ENCODE assay signal across 9 cellular contexts in genomic region chr4:123555500-123556273, GRCh38.
DNase-seq lines count a peak whose midpoint lies in the region; ATAC-seq and TF ChIP-seq lines count a peak whose summit lies in the region.
"Had no signal": no experiment of that assay in that cellular context is flagged by ENCODE, and none has a peak within 500 bp of the region (broad histone marks: within the 10 kb centered on the region; RNA-seq: fewer than 3 reads in every experiment).

No MANE protein-coding gene starts in this region.

- ATAC-seq in activated naive CD8-positive, alpha-beta T cell treated with anti-CD3 and anti-CD28 coated beads, Interleukin-2, amount 50 U/mL, for 24 hours: no peak
- ATAC-seq in GM18505 (IDR thresholded peaks at IDR 0.05; ENCODE audit: unreplicated experiment): no peak

- no peaks in the 10 kb centered on the region for H3K4me1 Mint-ChIP-seq in activated CD4-positive, alpha-beta memory T cell treated with anti-CD3 and anti-CD28 coated beads, Interleukin-2, amount 10 ng/mL, durations not matched to agents 7 days and 5 days
- H3K4me1 Mint-ChIP-seq in activated naive CD8-positive, alpha-beta T cell treated with anti-CD3 and anti-CD28 coated beads, Interleukin-2, amount 50 U/mL, for 24 hours: peaks cover 13% of the 10 kb centered on the region

- H3K36me3 Mint-ChIP-seq in activated CD4-positive, alpha-beta memory T cell treated with anti-CD3 and anti-CD28 coated beads, Interleukin-2, amount 10 ng/mL, durations not matched to agents 7 days and 5 days (ENCODE audit: low read depth): no peaks in the 10 kb centered on the region
- no peaks in the 10 kb centered on the region for H3K36me3 Mint-ChIP-seq in activated naive CD8-positive, alpha-beta T cell treated with anti-CD3 and anti-CD28 coated beads, Interleukin-2, amount 50 U/mL, for 24 hours (ENCODE audit: low read depth)
- H3K36me3 Mint-ChIP-seq: activated naive CD8-positive, alpha-beta T cell had no signal

- peak overlapping the region; percentile 36 to 48 for H3K4me3 ChIP-seq in mucosa of rectum (ENCODE audit: low read length in 2 of 2)

- no peak overlapping the region for H3K4me3 Mint-ChIP-seq in activated CD4-positive, alpha-beta memory T cell treated with anti-CD3 and anti-CD28 coated beads, Interleukin-2, amount 10 ng/mL, durations not matched to agents 7 days and 5 days
- no peak overlapping the region for H3K4me3 Mint-ChIP-seq in activated naive CD8-positive, alpha-beta T cell treated with anti-CD3 and anti-CD28 coated beads, Interleukin-2, amount 50 U/mL, for 24 hours
- H3K4me3 Mint-ChIP-seq: activated naive CD8-positive, alpha-beta T cell had no signal

- peak overlapping the region in 1 of 2 donors; percentile 55 for H3K9ac ChIP-seq in mucosa of rectum (ENCODE audit: low read depth in 1 of 2, low read length in 2 of 2)

- H3K9me3 Mint-ChIP-seq in activated CD4-positive, alpha-beta memory T cell treated with anti-CD3 and anti-CD28 coated beads, Interleukin-2, amount 10 ng/mL, durations not matched to agents 7 days and 5 days: no peaks in the 10 kb centered on the region
- no peaks in the 10 kb centered on the region for H3K9me3 Mint-ChIP-seq in activated naive CD8-positive, alpha-beta T cell treated with anti-CD3 and anti-CD28 coated beads, Interleukin-2, amount 50 U/mL, for 24 hours

- POLR2A ChIA-PET in activated CD4-positive, alpha-beta memory T cell treated with anti-CD3 and anti-CD28 coated beads, Interleukin-2, amount 10 ng/mL, durations not matched to agents 7 days and 5 days (lab: Charles Lee): no interaction called here

- H3K27me3 Mint-ChIP-seq in activated CD4-positive, alpha-beta memory T cell treated with anti-CD3 and anti-CD28 coated beads, Interleukin-2, amount 10 ng/mL, durations not matched to agents 7 days and 5 days: peaks cover 7% of the 10 kb centered on the region
- H3K27me3 Mint-ChIP-seq in activated naive CD8-positive, alpha-beta T cell treated with anti-CD3 and anti-CD28 coated beads, Interleukin-2, amount 50 U/mL, for 24 hours: no peaks in the 10 kb centered on the region

- no peak overlapping the region for H3K27ac Mint-ChIP-seq in activated CD4-positive, alpha-beta memory T cell treated with anti-CD3 and anti-CD28 coated beads, Interleukin-2, amount 10 ng/mL, durations not matched to agents 7 days and 5 days
- no peak overlapping the region for H3K27ac Mint-ChIP-seq in activated naive CD8-positive, alpha-beta T cell treated with anti-CD3 and anti-CD28 coated beads, Interleukin-2, amount 50 U/mL, for 24 hours
- H3K27ac Mint-ChIP-seq: activated naive CD8-positive, alpha-beta T cell had no signal

- DNase-seq in COLO668 (lab: John Stamatoyannopoulos, UW; ENCODE audit: unreplicated experiment) (peak; percentile 89), NOMO-1 (lab: John Stamatoyannopoulos, UW; ENCODE audit: unreplicated experiment in 2 of 2) (peak; percentile 73 to 78), epithelial cell of prostate (ENCODE audit: low read depth, low spot score) (no peak), NCI-H345 (lab: John Stamatoyannopoulos, UW) (no peak)
- no peak for DNase-seq in activated CD4-positive, alpha-beta memory T cell treated with anti-CD3 and anti-CD28 coated beads, Interleukin-2, amount 10 ng/mL, durations not matched to agents 7 days and 5 days
- DNase-seq in activated naive CD8-positive, alpha-beta T cell treated with anti-CD3 and anti-CD28 coated beads, Interleukin-2, amount 50 U/mL, for 24 hours: no peak

- H3K27ac ChIP-seq in epithelial cell of prostate (peak overlapping the region; percentile 83), mucosa of rectum (ENCODE audit: low read depth in 2 of 2, low read length in 2 of 2) (peak overlapping the region; percentile 81 to 95)

- no peaks in the 10 kb centered on the region for H3K27me3 ChIP-seq in mucosa of rectum (ENCODE audit: control insufficient read depth in 2 of 2, insufficient read depth in 2 of 2, low read length in 2 of 2)

- H3K36me3 ChIP-seq in mucosa of rectum (ENCODE audit: control insufficient read depth in 2 of 2, insufficient read depth in 2 of 2, low read length in 2 of 2): no peaks in the 10 kb centered on the region

- H3K4me1 ChIP-seq in mucosa of rectum (ENCODE audit: control insufficient read depth in 2 of 2, insufficient read depth in 2 of 2, low read length in 2 of 2): peaks cover 21 to 37% of the 10 kb centered on the region in 2 donors

- CTCF ChIA-PET in activated CD4-positive, alpha-beta memory T cell treated with anti-CD3 and anti-CD28 coated beads, Interleukin-2, amount 10 ng/mL, durations not matched to agents 7 days and 5 days (lab: Charles Lee): interaction anchor here (0.7 to 1.7 kb wide), 2 partner anchors 8 to 434 kb away, joined by 3 to 6 read pairs; no protein-coding TSS in a partner anchor

- no peak for TF ChIP-seq POLR2A in GM18505 (IDR thresholded peaks at IDR 0.05; ENCODE audit: borderline replicate concordance, extremely low read depth, insufficient read depth, insufficient read length)

- H3K9me3 ChIP-seq in mucosa of rectum (ENCODE audit: control insufficient read depth in 2 of 2, low read length in 2 of 2): no peaks in the 10 kb centered on the region

Comparison
In these comparisons a context has a peak if more than half of its experiments do, and no peak if none do; other contexts are left out.
1. DNase-seq: peak in COLO668 (single experiment) and NOMO-1 (2 of 2); none in epithelial cell of prostate (single experiment), activated CD4-positive, alpha-beta memory T cell treated with anti-CD3 and anti-CD28 coated beads, Interleukin-2, amount 10 ng/mL, durations not matched to agents 7 days and 5 days (single experiment), activated naive CD8-positive, alpha-beta T cell treated with anti-CD3 and anti-CD28 coated beads, Interleukin-2, amount 50 U/mL, for 24 hours (single experiment) and NCI-H345 (single experiment).